In genomic region chr21:45140346-45140940, GRCh38 we compare ENCODE assay signal across 8 cellular contexts.
DNase-seq lines count a peak whose midpoint lies in the region; ATAC-seq and TF ChIP-seq lines count a peak whose summit lies in the region.

No MANE protein-coding gene starts in this region.

- no peak overlapping the region for H3K4me2 ChIP-seq in SK-N-SH

- TF ChIP-seq RAD21 in SK-N-SH (IDR thresholded peaks at IDR 0.05; ENCODE audit: low read length): peak; percentile 99

- H3K27ac ChIP-seq in SK-N-SH (ENCODE audit: low read depth in 2 of 2, low read length in 1 of 2) (no peak overlapping the region), heart right ventricle (no peak overlapping the region)

- H3K4me1 ChIP-seq in SK-N-SH (ENCODE audit: control insufficient read depth in 1 of 2, insufficient read depth in 2 of 2, low read depth in 1 of 2, low read length in 1 of 2) (peaks cover 6 to 9% of the 10 kb centered on the region in 2 experiments; a peak in 3 of 4 replicates), heart right ventricle (peaks cover 0 to 30% (median 14%) of the 10 kb centered on the region in 9 donors)

- H3K36me3 ChIP-seq in SK-N-SH (replicated peaks in 1 of 2; ENCODE audit: control insufficient read depth in 1 of 2, insufficient read depth in 2 of 2, low read length in 1 of 2): no peaks in the 10 kb centered on the region
- peaks cover 0 to 19% (median 0%) of the 10 kb centered on the region in 9 donors for H3K36me3 ChIP-seq in heart right ventricle

- 12% methylated on average over 9 of the region's 9 CpGs for WGBS in SK-N-SH (ENCODE audit: low lambda C conversion rate)
- WGBS in heart right ventricle, 2 donors: 33 to 35% methylated on average over 9 of the region's 9 CpGs

- no peaks in the 10 kb centered on the region for H3K27me3 ChIP-seq in SK-N-SH (ENCODE audit: insufficient read depth)
- H3K27me3 ChIP-seq in heart right ventricle: no peaks in the 10 kb centered on the region

- peak; percentile 69 for ATAC-seq in GM21786 (IDR thresholded peaks at IDR 0.05; ENCODE audit: unreplicated experiment)
- peak; percentile 77 to 88 (median 86) for ATAC-seq in heart right ventricle
- no peak for ATAC-seq in HG03139 (IDR thresholded peaks at IDR 0.05; ENCODE audit: unreplicated experiment)

- peak; percentile 80 for DNase-seq in Caki2 (ENCODE audit: low read depth)
- DNase-seq in NCI-H1105 treated with DMSO at 0.1 percent for 48 hours (lab: John Stamatoyannopoulos, UW): peak; percentile 72
- peak; percentile 90 for DNase-seq in SK-N-SH
- peak; percentile 88 for DNase-seq in amniotic epithelial cell (ENCODE audit: low read depth)
- DNase-seq in heart right ventricle: peak; percentile 57 to 70
- DNase-seq in renal cortical epithelial cell (ENCODE audit: low read depth): peak; percentile 83

- H3K4me3 ChIP-seq in SK-N-SH (ENCODE audit: low read depth in 2 of 2, low read length in 1 of 2) (no peak overlapping the region; a peak in 1 of 4 replicates), heart right ventricle (no peak overlapping the region)

- no peak for TF ChIP-seq EP300 in SK-N-SH (IDR thresholded peaks at IDR 0.05; ENCODE audit: borderline replicate concordance in 1 of 2, low read depth in 1 of 2, low read length in 1 of 2)

- CTCF ChIA-PET in SK-N-SH (lab: Yijun Ruan, JAX): interaction anchor here (0.5 to 8.8 kb wide), 84 partner anchors 10 to 681 kb away, joined by 3 to 357 read pairs (median 5); partner anchors contain the start of genes POFUT2 and SLX9

- POLR2A ChIA-PET in SK-N-SH (lab: Yijun Ruan, JAX): interaction anchor here (0.7 to 1.6 kb wide), 2 partner anchors 147 to 152 kb away, joined by 3 to 4 read pairs; partner anchors contain the start of gene POFUT2

- H3K9ac ChIP-seq in SK-N-SH: no peak overlapping the region

- TF ChIP-seq CTCF in SK-N-SH (IDR thresholded peaks at IDR 0.05) (peak; percentile 91), heart right ventricle (IDR thresholded peaks at IDR 0.05) (peak; percentile 38 to 86 (median 77))

- no peak overlapping the region for H2AFZ ChIP-seq in SK-N-SH (ENCODE audit: low read depth)

- intact Hi-C loops in heart right ventricle (cut with DNase I): loop anchor here in 8 of 10 donors (1.0 to 10.0 kb wide), 7 partner anchors 134 to 682 kb away; partner anchors contain the start of gene POFUT2 (in 2 of the 8)

- peaks cover 4% of the 10 kb centered on the region for H3F3A ChIP-seq in SK-N-SH (replicated peaks; ENCODE audit: insufficient read depth)

- no peaks in the 10 kb centered on the region for H4K20me1 ChIP-seq in SK-N-SH (ENCODE audit: insufficient read depth)

- H3K9me3 ChIP-seq in SK-N-SH: no peaks in the 10 kb centered on the region
- no peaks in the 10 kb centered on the region for H3K9me3 ChIP-seq in heart right ventricle

- H3K9me2 ChIP-seq in SK-N-SH: no peaks in the 10 kb centered on the region

- no peaks in the 10 kb centered on the region for H3K79me2 ChIP-seq in SK-N-SH (ENCODE audit: insufficient read depth)

- in situ Hi-C loops in Caki2 (cut with HindIII; ENCODE audit: low pct_unique_long_range_greater_than_20kb, low sequenced_read_pairs): loop anchor here (25.0 kb wide), 2 partner anchors 328 to 653 kb away; partner anchors contain the start of genes SUMO3 and UBE2G2

TF ChIP-seq in SK-N-SH, 30 proteins besides CTCF, POLR2A, EP300 and RAD21:
- TF ChIP-seq JUND (IDR thresholded peaks at IDR 0.05) (no peak), RCOR1 (IDR thresholded peaks at IDR 0.05; ENCODE audit: low read length) (0 out of 2 replicates have a peak, but pooled peaks have one; percentile 34), MXI1 (IDR thresholded peaks at IDR 0.05; ENCODE audit: low read depth, low read length) (peak; percentile 46), CHD2 (IDR thresholded peaks at IDR 0.05; ENCODE audit: low read length, partially characterized antibody) (peak; percentile 43), YY1 (IDR thresholded peaks at IDR 0.05; ENCODE audit: low read depth) (no peak), SMC3 (IDR thresholded peaks at IDR 0.05; ENCODE audit: low read depth, low read length) (peak; percentile 95), SIN3A (IDR thresholded peaks at IDR 0.05; ENCODE audit: borderline replicate concordance, low read depth, low read length) (peak; percentile 55; the same call in 1 of the 2 replicates), GATA2 (CRISPR knock-in tag; IDR thresholded peaks at IDR 0.05) (peak; percentile 27; the same call in 1 of the 2 replicates)
